ENCODE assay signal across 21 cellular contexts in the genomic region with DNA sequence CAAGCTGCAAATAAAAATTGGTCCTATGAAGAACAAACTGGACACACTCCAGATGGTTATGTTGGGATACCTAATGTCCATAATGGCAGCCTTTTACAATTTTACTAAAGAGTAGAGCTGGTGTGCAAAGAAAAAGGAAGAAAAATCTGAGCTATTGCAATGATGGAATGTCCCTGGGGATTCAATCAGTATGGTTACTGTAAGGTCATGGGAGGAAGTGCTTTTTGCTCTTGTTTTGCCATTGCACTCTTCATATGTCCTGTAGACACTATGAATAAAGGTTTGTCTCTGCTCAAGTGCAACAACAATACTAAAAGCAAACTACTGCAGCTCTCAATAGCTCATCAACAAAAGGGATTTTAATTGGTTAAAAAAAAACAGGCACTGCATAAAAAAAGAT. TPM values are rescaled to one million over a fixed set of nuclear protein-coding genes. Genes with fewer than 3 reads are reported as not detected.
DNase-seq lines count a peak whose midpoint lies in the region; ATAC-seq and TF ChIP-seq lines count a peak whose summit lies in the region.
"Had no signal": no experiment of that assay in that cellular context is flagged by ENCODE, and none has a peak within 500 bp of the region (broad histone marks: within the 10 kb centered on the region; RNA-seq: fewer than 3 reads in every experiment).

No MANE protein-coding gene starts in this region.

- H3K4me1 ChIP-seq in neural progenitor cell (peaks cover 21% of the 10 kb centered on the region), PC-3 (ENCODE audit: insufficient read depth, low read length) (peaks cover 36% of the 10 kb centered on the region)

- no TSS peak for BruUV-seq in PC-3 (replicated peaks; lab: Mats Ljungman, UMichigan)

- H3K27ac ChIP-seq in neural progenitor cell (no peak overlapping the region), PC-3 (ENCODE audit: low read length) (no peak overlapping the region)
- H3K27ac ChIP-seq: gastroesophageal sphincter, right atrium auricular region, upper lobe of right lung had no signal

- H3K4me3 Mint-ChIP-seq in neural progenitor cell = no peak overlapping the region
- H3K4me3 Mint-ChIP-seq: activated naive CD4-positive, alpha-beta T cell treated with anti-CD3 and anti-CD28 coated beads, Interleukin-2, amount 10 ng/mL, durations not matched to agents 7 days and 5 days had no signal

- H3K9me2 ChIP-seq in PC-3 (replicated peaks; ENCODE audit: low read length) = no peaks in the 10 kb centered on the region

- no peak overlapping the region for H2AFZ ChIP-seq in neural progenitor cell (replicated peaks)
- no peak overlapping the region for H2AFZ ChIP-seq in PC-3 (ENCODE audit: low read length)

- POLR2A ChIA-PET in PC-3 (lab: Charles Lee; ENCODE audit: unreplicated experiment) = interaction anchor here (0.5 kb wide), 1 partner anchor 248 kb away, joined by 3 read pairs; no protein-coding TSS in a partner anchor

- H4K20me1 ChIP-seq in neural progenitor cell (ENCODE audit: low read depth) = peaks cover 75% of the 10 kb centered on the region
- peaks cover 48% of the 10 kb centered on the region for H4K20me1 ChIP-seq in PC-3 (ENCODE audit: low read length)

- H3K9me3 Mint-ChIP-seq in neural progenitor cell = peaks cover 2% of the 10 kb centered on the region
- H3K9me3 Mint-ChIP-seq: activated naive CD4-positive, alpha-beta T cell treated with anti-CD3 and anti-CD28 coated beads, Interleukin-2, amount 10 ng/mL, durations not matched to agents 7 days and 5 days had no signal

- H3K36me3 Mint-ChIP-seq in neural progenitor cell = peaks cover 42% of the 10 kb centered on the region
- H3K36me3 Mint-ChIP-seq: activated naive CD4-positive, alpha-beta T cell treated with anti-CD3 and anti-CD28 coated beads, Interleukin-2, amount 10 ng/mL, durations not matched to agents 7 days and 5 days had no signal

- H3K79me2 ChIP-seq in neural progenitor cell (ENCODE audit: low read depth) (peaks cover 100% of the 10 kb centered on the region), PC-3 (ENCODE audit: low read length) (peaks cover 96% of the 10 kb centered on the region)

- CTCF ChIA-PET in PC-3 (lab: Charles Lee) = interaction anchor here (0.6 kb wide), 1 partner anchor 219 kb away, joined by 7 read pairs; no protein-coding TSS in a partner anchor

- intact Hi-C loops in PC-3 (cut with micrococcal nuclease) = loop anchor here (5.0 to 10.0 kb wide), 2 partner anchors 442 to 530 kb away; partner anchors contain the start of gene TSC22D2

- no peak overlapping the region for H3K27ac Mint-ChIP-seq in neural progenitor cell
- H3K27ac Mint-ChIP-seq: activated naive CD4-positive, alpha-beta T cell treated with anti-CD3 and anti-CD28 coated beads, Interleukin-2, amount 10 ng/mL, durations not matched to agents 7 days and 5 days had no signal

- peak overlapping the region; percentile 29 for H3K4me2 ChIP-seq in neural progenitor cell
- H3K4me2 ChIP-seq in PC-3 (ENCODE audit: low read length) = no peak overlapping the region

- no peaks in the 10 kb centered on the region for H3K27me3 Mint-ChIP-seq in neural progenitor cell (ENCODE audit: insufficient read depth, low read depth)

- peaks cover 20% of the 10 kb centered on the region for H3F3A ChIP-seq in neural progenitor cell (ENCODE audit: low read depth)
- peaks cover 4% of the 10 kb centered on the region for H3F3A ChIP-seq in PC-3 (ENCODE audit: low read length, unreplicated experiment)

- peaks cover 59% of the 10 kb centered on the region for H3K4me1 Mint-ChIP-seq in neural progenitor cell

- H3K27me3 ChIP-seq in neural progenitor cell (no peaks in the 10 kb centered on the region), PC-3 (ENCODE audit: low read length) (no peaks in the 10 kb centered on the region)
- H3K27me3 ChIP-seq: gastroesophageal sphincter, right atrium auricular region, upper lobe of right lung had no signal

- H3K9ac ChIP-seq in neural progenitor cell = no peak overlapping the region
- no peak overlapping the region for H3K9ac ChIP-seq in PC-3 (ENCODE audit: low read length)

- TF ChIP-seq CTCF in AG10803 (conservative IDR thresholded peaks at IDR 0.05; ENCODE audit: low read length) (no peak), neural progenitor cell (IDR thresholded peaks at IDR 0.05) (no peak), PC-3 (conservative IDR thresholded peaks at IDR 0.05; ENCODE audit: low read depth, low read length) (no peak)

- no peaks in the 10 kb centered on the region for H3K9me3 ChIP-seq in neural progenitor cell (ENCODE audit: low read depth)
- no peaks in the 10 kb centered on the region for H3K9me3 ChIP-seq in PC-3 (ENCODE audit: low read length)
- H3K9me3 ChIP-seq: gastroesophageal sphincter, right atrium auricular region, upper lobe of right lung had no signal

- H3K36me3 ChIP-seq in neural progenitor cell (peaks cover 29% of the 10 kb centered on the region), PC-3 (ENCODE audit: low read depth, low read length) (peaks cover 58% of the 10 kb centered on the region)
- H3K36me3 ChIP-seq: right atrium auricular region, upper lobe of right lung had no signal

- H3K4me3 ChIP-seq in AG10803 (ENCODE audit: low read length) (no peak overlapping the region), neural progenitor cell (no peak overlapping the region), PC-3 (ENCODE audit: low read length) (no peak overlapping the region)
- H3K4me3 ChIP-seq: gastroesophageal sphincter, right atrium auricular region, upper lobe of right lung had no signal

- ATAC-seq in PC-3 = no peak
- ATAC-seq: gastroesophageal sphincter, upper lobe of right lung had no signal

- peak; percentile 45 for DNase-seq in AG10803 (ENCODE audit: low read depth)
- peak; percentile 26 for DNase-seq in NAMALWA (ENCODE audit: low spot score)
- DNase-seq in fibroblast of gingiva (ENCODE audit: low read depth) = peak; percentile 56
- no peak for DNase-seq in neural progenitor cell (ENCODE audit: low spot score)
- no peak for DNase-seq in PC-3
- DNase-seq in NCI-H82 treated with DMSO at 0.1 percent for 48 hours (lab: John Stamatoyannopoulos, UW; ENCODE audit: unreplicated experiment) = no peak
- no peak for DNase-seq in AML-193 (lab: John Stamatoyannopoulos, UW)
- DNase-seq in anterior cingulate cortex (lab: John Stamatoyannopoulos, UW) = no peak
- DNase-seq: activated naive CD4-positive, alpha-beta T cell treated with anti-CD3 and anti-CD28 coated beads, Interleukin-2, amount 10 ng/mL, durations not matched to agents 7 days and 5 days; activated T-cell treated with anti-CD3 and anti-CD28 coated beads, Interleukin-2, amount 50 U/mL, for 48 hours; central memory CD4-positive, alpha-beta T cell; EL; NCI-H2107; NCI-H524; nucleus accumbens; stimulated activated CD4-positive, alpha-beta T cell treated with anti-CD3 and anti-CD28 coated beads, Interleukin-15, amount 100 ng/mL, for 24 hours; stimulated activated CD8-positive, alpha-beta memory T cell treated with anti-CD3 and anti-CD28 coated beads, Interleukin-4, amount 100 ng/mL, for 48 hours; T1000; upper lobe of right lung had no signal

RNA-seq across cellular contexts. Expression of gene PFN2, which starts 5.4 kb away (rescaled TPM):
- total RNA-seq in neural progenitor cell (ENCODE audit: low replicate concordance) (328 and 481 TPM in 2 replicates), PC-3 (2014; rRNA removed) (213 and 284 TPM in 2 replicates)

Comparison
In these comparisons a context has a peak if more than half of its experiments do, and no peak if none do; other contexts are left out.
1. DNase-seq: peak in AG10803 (single experiment), NAMALWA (single experiment) and fibroblast of gingiva (single experiment); none in neural progenitor cell (single experiment), PC-3 (single experiment), NCI-H82 treated with DMSO at 0.1 percent for 48 hours (single experiment), AML-193 (0 of 2) and anterior cingulate cortex (0 of 58).